Comparison of ENCODE assay signal across 13 cellular contexts in the genomic region with DNA sequence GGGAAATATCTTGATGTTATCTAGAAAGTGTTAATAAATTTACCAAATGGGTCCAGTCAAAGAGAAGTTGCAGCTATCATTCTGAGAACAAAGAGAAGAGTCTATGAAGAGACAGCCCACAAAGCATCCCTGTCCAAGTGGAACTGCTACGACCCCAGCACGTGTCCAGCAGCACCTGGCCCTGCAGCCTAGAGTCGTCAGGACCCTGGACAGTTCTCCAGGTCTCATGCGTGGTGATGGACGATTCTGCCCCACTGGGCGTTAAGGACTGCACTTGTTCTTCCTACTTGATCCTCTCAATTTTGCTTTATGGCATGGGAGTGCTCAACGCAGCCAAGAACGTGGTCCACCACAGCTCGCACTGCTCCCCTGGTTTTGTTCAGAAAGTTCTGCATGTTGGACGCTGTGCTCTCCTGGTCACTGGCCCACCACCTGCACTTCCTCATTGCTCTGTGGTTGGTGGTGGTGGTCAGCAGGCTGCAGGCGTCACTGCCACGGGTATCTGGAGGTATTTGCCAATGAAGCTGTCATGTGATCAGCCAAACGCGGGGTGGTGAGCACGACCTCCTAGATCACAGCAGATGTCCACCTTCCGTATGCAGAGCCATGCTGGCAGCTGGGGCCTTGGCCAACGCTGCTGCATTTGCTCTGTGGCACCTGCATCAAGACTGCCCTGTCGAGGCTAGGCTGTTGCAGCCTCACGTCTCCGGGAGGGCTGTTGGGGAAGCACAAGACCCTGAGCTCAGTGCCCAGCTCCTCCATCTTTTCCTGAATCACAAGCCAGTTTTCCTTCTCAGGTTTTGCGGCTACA.
A peak's percentile ranks its signal among the peaks of the same experiment; 100 is the strongest.
DNase-seq lines count a peak whose midpoint lies in the region; ATAC-seq and TF ChIP-seq lines count a peak whose summit lies in the region.
"Had no signal": no experiment of that assay in that cellular context is flagged by ENCODE, and none has a peak within 500 bp of the region (broad histone marks: within the 10 kb centered on the region; RNA-seq: fewer than 3 reads in every experiment).

No MANE protein-coding gene starts in this region.

- ATAC-seq in GM21528 (IDR thresholded peaks at IDR 0.05; ENCODE audit: low FRiP score, unreplicated experiment): no peak
- ATAC-seq: right lobe of liver had no signal

- no peak overlapping the region for H3K4me3 Mint-ChIP-seq in CD14-positive monocyte

- no peaks in the 10 kb centered on the region for H3K36me3 ChIP-seq in HEK293 (ENCODE audit: control insufficient read depth in 2 of 2, insufficient read depth in 1 of 2, low read length in 2 of 2)
- H3K36me3 ChIP-seq: right lobe of liver had no signal

- no peaks in the 10 kb centered on the region for H3K4me1 Mint-ChIP-seq in CD14-positive monocyte

- no peak for TF ChIP-seq CTCF in HEK293 (tag by site-specific recombination; IDR thresholded peaks at IDR 0.05)
- no peak for TF ChIP-seq CTCF in VCaP (conservative IDR thresholded peaks at IDR 0.05)
- TF ChIP-seq CTCF in CD14-positive monocyte (IDR thresholded peaks at IDR 0.05): no peak

- POLR2A ChIA-PET in HEK293 (lab: Yijun Ruan, JAX): no interaction called here

- intact Hi-C loops in CD14-positive monocyte (cut with micrococcal nuclease): no loop called here

- no peak overlapping the region for H3K27ac Mint-ChIP-seq in CD14-positive monocyte

- no peaks in the 10 kb centered on the region for H3K4me1 ChIP-seq in HEK293 (ENCODE audit: control insufficient read depth, insufficient read depth, low read length)
- H3K4me1 ChIP-seq: Caco-2, right lobe of liver had no signal

- H3K36me3 Mint-ChIP-seq in CD14-positive monocyte: no peaks in the 10 kb centered on the region

- H3K27me3 Mint-ChIP-seq in CD14-positive monocyte (ENCODE audit: low read depth in 3 of 3): no peaks in the 10 kb centered on the region

- H3K4me3 ChIP-seq in HEK293 (ENCODE audit: low read depth, low read length): no peak overlapping the region
- H3K4me3 ChIP-seq: right lobe of liver had no signal

- H3K9me3 ChIP-seq in HEK293 (ENCODE audit: control insufficient read depth, insufficient read depth, low read depth, low read length): no peaks in the 10 kb centered on the region
- H3K9me3 ChIP-seq: right lobe of liver had no signal

- peaks cover 19 to 69% (median 44%) of the 10 kb centered on the region in 7 donors for H3K9me3 Mint-ChIP-seq in CD14-positive monocyte

- CTCF ChIA-PET in HEK293 (lab: Yijun Ruan, JAX): no interaction called here

- DNase-seq in AG20443 (ENCODE audit: low spot score): peak; percentile 34
- peak; percentile 86 for DNase-seq in iPS-NIHi7 (ENCODE audit: extremely low spot score)
- no peak for DNase-seq in CD14-positive monocyte (ENCODE audit: low spot score)
- DNase-seq in NCI-H2081 (lab: John Stamatoyannopoulos, UW): no peak
- DNase-seq in NCI-H2107 treated with DMSO at 0.1 percent for 48 hours (lab: John Stamatoyannopoulos, UW; ENCODE audit: unreplicated experiment): no peak
- DNase-seq: foreskin melanocyte, NCI-H510A had no signal

- H3K27ac ChIP-seq in HEK293 (ENCODE audit: extremely low read depth, low read depth, low read length): no peak overlapping the region
- peak overlapping the region; percentile 84 for H3K27ac ChIP-seq in VCaP
- H3K27ac ChIP-seq: KMS-11, right lobe of liver had no signal

TF ChIP-seq in HEK293, 187 proteins besides CTCF, POLR2A, EP300 and RAD21:
- no peak for TF ChIP-seq ZBTB20 (tag by site-specific recombination; IDR thresholded peaks at IDR 0.05)
- TF ChIP-seq, protein P1, sequence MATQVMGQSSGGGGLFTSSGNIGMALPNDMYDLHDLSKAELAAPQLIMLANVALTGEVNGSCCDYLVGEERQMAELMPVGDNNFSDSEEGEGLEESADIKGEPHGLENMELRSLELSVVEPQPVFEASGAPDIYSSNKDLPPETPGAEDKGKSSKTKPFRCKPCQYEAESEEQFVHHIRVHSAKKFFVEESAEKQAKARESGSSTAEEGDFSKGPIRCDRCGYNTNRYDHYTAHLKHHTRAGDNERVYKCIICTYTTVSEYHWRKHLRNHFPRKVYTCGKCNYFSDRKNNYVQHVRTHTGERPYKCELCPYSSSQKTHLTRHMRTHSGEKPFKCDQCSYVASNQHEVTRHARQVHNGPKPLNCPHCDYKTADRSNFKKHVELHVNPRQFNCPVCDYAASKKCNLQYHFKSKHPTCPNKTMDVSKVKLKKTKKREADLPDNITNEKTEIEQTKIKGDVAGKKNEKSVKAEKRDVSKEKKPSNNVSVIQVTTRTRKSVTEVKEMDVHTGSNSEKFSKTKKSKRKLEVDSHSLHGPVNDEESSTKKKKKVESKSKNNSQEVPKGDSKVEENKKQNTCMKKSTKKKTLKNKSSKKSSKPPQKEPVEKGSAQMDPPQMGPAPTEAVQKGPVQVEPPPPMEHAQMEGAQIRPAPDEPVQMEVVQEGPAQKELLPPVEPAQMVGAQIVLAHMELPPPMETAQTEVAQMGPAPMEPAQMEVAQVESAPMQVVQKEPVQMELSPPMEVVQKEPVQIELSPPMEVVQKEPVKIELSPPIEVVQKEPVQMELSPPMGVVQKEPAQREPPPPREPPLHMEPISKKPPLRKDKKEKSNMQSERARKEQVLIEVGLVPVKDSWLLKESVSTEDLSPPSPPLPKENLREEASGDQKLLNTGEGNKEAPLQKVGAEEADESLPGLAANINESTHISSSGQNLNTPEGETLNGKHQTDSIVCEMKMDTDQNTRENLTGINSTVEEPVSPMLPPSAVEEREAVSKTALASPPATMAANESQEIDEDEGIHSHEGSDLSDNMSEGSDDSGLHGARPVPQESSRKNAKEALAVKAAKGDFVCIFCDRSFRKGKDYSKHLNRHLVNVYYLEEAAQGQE (tag by site-specific recombination; IDR thresholded peaks at IDR 0.05): peak; percentile 94

Comparison
In these comparisons a context has a peak if more than half of its experiments do, and no peak if none do; other contexts are left out.
1. DNase-seq: peak in AG20443 (single experiment) and iPS-NIHi7 (single experiment); none in CD14-positive monocyte (single experiment), NCI-H2081 (0 of 2) and NCI-H2107 treated with DMSO at 0.1 percent for 48 hours (single experiment).